ENCODE assay signal across 1 cellular context in genomic region chr15:65806387-65806786, GRCh38.
TF ChIP-seq lines count a peak whose summit lies in the region.

No MANE protein-coding gene starts in this region.

TF ChIP-seq in H1, 55 proteins besides CTCF, POLR2A, EP300 and RAD21:
- TF ChIP-seq KDM5A (IDR thresholded peaks at IDR 0.05; ENCODE audit: low read length): no peak
- no peak for TF ChIP-seq POLR2AphosphoS5 (IDR thresholded peaks at IDR 0.05; ENCODE audit: low read depth, low read length)
- no peak for TF ChIP-seq CHD2 (IDR thresholded peaks at IDR 0.05; ENCODE audit: low read length)
- no peak for TF ChIP-seq BACH1 (IDR thresholded peaks at IDR 0.05; ENCODE audit: low read length)
- TF ChIP-seq YY1 (IDR thresholded peaks at IDR 0.05; ENCODE audit: low read depth, low read length): no peak
- no peak for TF ChIP-seq HDAC2 (IDR thresholded peaks at IDR 0.05; ENCODE audit: borderline replicate concordance in 1 of 2, low read depth in 2 of 2, low read length in 2 of 2)
- no peak for TF ChIP-seq SP2 (IDR thresholded peaks at IDR 0.05; ENCODE audit: low read length)
- no peak for TF ChIP-seq JUN (IDR thresholded peaks at IDR 0.05; ENCODE audit: low read depth, low read length)
- no peak for TF ChIP-seq CBX5 (IDR thresholded peaks at IDR 0.05; ENCODE audit: low read depth, low read length)
- TF ChIP-seq NRF1 (IDR thresholded peaks at IDR 0.05; ENCODE audit: low read depth, low read length): no peak
- no peak for TF ChIP-seq CREB1 (IDR thresholded peaks at IDR 0.05)
- no peak for TF ChIP-seq SAP30 (IDR thresholded peaks at IDR 0.05; ENCODE audit: insufficient read depth, insufficient replicate concordance, low read length)
